In the genomic region with DNA sequence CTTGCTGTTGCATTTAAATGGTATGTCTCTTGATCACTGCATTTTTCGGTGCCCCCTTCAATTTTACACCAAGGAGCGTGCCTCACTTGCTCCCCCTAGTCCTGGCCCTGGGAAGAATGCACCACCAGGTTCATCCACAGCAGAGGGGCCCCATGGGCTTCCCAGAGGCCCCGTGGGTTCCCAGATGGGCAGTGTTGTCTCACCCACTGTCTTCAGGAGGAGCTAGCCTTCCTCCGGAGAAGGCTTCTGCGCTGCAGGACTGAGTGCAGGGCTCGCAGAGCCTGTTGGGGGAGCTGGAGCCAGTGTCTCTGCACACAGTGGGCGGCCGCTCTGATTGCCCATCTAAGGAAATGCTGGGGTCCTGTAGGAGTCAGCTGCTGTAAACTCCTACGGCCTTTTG, we compare ENCODE assay signal across 15 cellular contexts. TPM values are rescaled to one million over a fixed set of nuclear protein-coding genes. Genes with fewer than 3 reads are reported as not detected.
A peak's percentile ranks its signal among the peaks of the same experiment; 100 is the strongest.
DNase-seq lines count a peak whose midpoint lies in the region; ATAC-seq, FAIRE-seq and TF ChIP-seq lines count a peak whose summit lies in the region.
"Had no signal": no experiment of that assay in that cellular context is flagged by ENCODE, and none has a peak within 500 bp of the region (broad histone marks: within the 10 kb centered on the region; RNA-seq: fewer than 3 reads in every experiment).

No MANE protein-coding gene starts in this region.

- no peaks in the 10 kb centered on the region for H3K9me2 ChIP-seq in SK-N-SH

- H3K27ac ChIP-seq in K562 (ENCODE audit: extremely low read depth, low read depth, low read length) (no peak overlapping the region), SK-N-SH (ENCODE audit: low read depth in 2 of 2, low read length in 1 of 2) (no peak overlapping the region)

- no peak for TF ChIP-seq RAD21 in K562 (CRISPR knock-in tag; conservative IDR thresholded peaks at IDR 0.05 in 1 of 2, IDR thresholded peaks at IDR 0.05 in 1 of 2)
- TF ChIP-seq RAD21 in SK-N-SH (IDR thresholded peaks at IDR 0.05; ENCODE audit: low read length): no peak

- H4K20me1 ChIP-seq in K562 (replicated peaks; ENCODE audit: control insufficient read depth, insufficient read depth, low read length) (no peaks in the 10 kb centered on the region), SK-N-SH (ENCODE audit: insufficient read depth) (no peaks in the 10 kb centered on the region)

- no peak for TF ChIP-seq POLR2A in K562 (conservative IDR thresholded peaks at IDR 0.05)

- ATAC-seq in K562 (peak; percentile 61), left ventricle myocardium superior (peak; percentile 90)

- H3K36me3 ChIP-seq in K562 (ENCODE audit: control insufficient read depth, insufficient read depth, low read length) (no peaks in the 10 kb centered on the region), SK-N-SH (replicated peaks in 1 of 2; ENCODE audit: control insufficient read depth in 1 of 2, insufficient read depth in 2 of 2, low read length in 1 of 2) (no peaks in the 10 kb centered on the region)

- H3K4me1 ChIP-seq in K562 (replicated peaks in 1 of 2; ENCODE audit: control insufficient read depth in 2 of 2, insufficient read depth in 2 of 2, low read length in 2 of 2) (no peaks in the 10 kb centered on the region; a peak in 1 of 5 replicates), SK-N-SH (ENCODE audit: control insufficient read depth in 1 of 2, insufficient read depth in 2 of 2, low read depth in 1 of 2, low read length in 1 of 2) (no peaks in the 10 kb centered on the region; a peak in 1 of 4 replicates)

- TF ChIP-seq EP300 in K562 (IDR thresholded peaks at IDR 0.05; ENCODE audit: low read length): no peak
- no peak for TF ChIP-seq EP300 in SK-N-SH (IDR thresholded peaks at IDR 0.05; ENCODE audit: borderline replicate concordance in 1 of 2, low read depth in 1 of 2, low read length in 1 of 2)

- no peaks in the 10 kb centered on the region for H3K9me1 ChIP-seq in K562 (ENCODE audit: control insufficient read depth, insufficient read depth, low read length)

- 16% methylated on average over 9 of the region's 9 CpGs for WGBS in K562 (ENCODE audit: insufficient coverage, low coverage, missing lambda C conversion rate)
- WGBS in SK-N-SH (ENCODE audit: low lambda C conversion rate): 79% methylated on average over 8 of the region's 9 CpGs

- H3K4me2 ChIP-seq in K562 (ENCODE audit: insufficient read depth, low read length): no peak overlapping the region
- H3K4me2 ChIP-seq in SK-N-SH: no peak overlapping the region

- H3K9ac ChIP-seq in K562 (ENCODE audit: insufficient read depth in 1 of 2, low read depth in 2 of 2, low read length in 2 of 2) (no peak overlapping the region), SK-N-SH (no peak overlapping the region)

- in situ Hi-C loops in K562 (cut with MboI): no loop called here

- CTCF ChIA-PET in K562 (lab: Yijun Ruan, JAX; ENCODE audit: low intra/inter-chr PET ratio): interaction anchor here (0.8 kb wide), 1 partner anchor 109 kb away, joined by 4 read pairs; no protein-coding TSS in a partner anchor
- CTCF ChIA-PET in SK-N-SH (lab: Yijun Ruan, JAX): interaction anchor here (0.7 to 16.4 kb wide), 14 partner anchors 12 to 470 kb away, joined by 3 to 315 read pairs (median 6); a partner anchor contains a TSS

- intact Hi-C loops in K562 (cut with micrococcal nuclease): loop anchor here (5.0 kb wide), 1 partner anchor 315 kb away; a partner anchor contains a TSS
- intact Hi-C loops in left ventricle myocardium superior (cut with micrococcal nuclease): no loop called here
- intact Hi-C loops in posterior cingulate gyrus (cut with DNase I): loop anchor here (5.0 to 10.0 kb wide), 2 partner anchors 315 to 432 kb away; a partner anchor contains a TSS

- POLR2A ChIA-PET in K562 (lab: Yijun Ruan, JAX): no interaction called here
- POLR2A ChIA-PET in SK-N-SH (lab: Yijun Ruan, JAX): interaction anchor here (0.6 kb wide), 1 partner anchor 62 kb away, joined by 3 read pairs; no protein-coding TSS in a partner anchor

- H3K9me3 ChIP-seq in K562 (replicated peaks; ENCODE audit: control insufficient read depth, insufficient read depth, low read depth, low read length) (no peaks in the 10 kb centered on the region), SK-N-SH (no peaks in the 10 kb centered on the region)

- no peaks in the 10 kb centered on the region for H3F3A ChIP-seq in SK-N-SH (replicated peaks; ENCODE audit: insufficient read depth)

- TF ChIP-seq CTCF in GM12872 (IDR thresholded peaks at IDR 0.05; ENCODE audit: insufficient read depth, low read depth, low read length): 0 out of 3 replicates have a peak, but pooled peaks have one; percentile 20
- TF ChIP-seq CTCF in K562 (IDR thresholded peaks at IDR 0.05 in 2 of 3, conservative IDR thresholded peaks at IDR 0.05 in 1 of 3; ENCODE audit: insufficient read depth in 2 of 3, low read depth in 1 of 3, low read length in 3 of 3): peak; percentile 23 to 34 (median 29); a peak in 3 of 6 replicates
- no peak for TF ChIP-seq CTCF in SK-N-SH (IDR thresholded peaks at IDR 0.05)

- H3K79me2 ChIP-seq in K562 (ENCODE audit: control insufficient read depth, insufficient read depth, low read length): no peaks in the 10 kb centered on the region
- no peaks in the 10 kb centered on the region for H3K79me2 ChIP-seq in SK-N-SH (ENCODE audit: insufficient read depth)

- H2AFZ ChIP-seq in K562 (ENCODE audit: low read depth, low read length): no peak overlapping the region
- H2AFZ ChIP-seq in SK-N-SH (ENCODE audit: low read depth): no peak overlapping the region

- H3K27me3 ChIP-seq in K562 (ENCODE audit: control insufficient read depth in 2 of 2, insufficient read depth in 2 of 2, low read length in 2 of 2): peaks cover 21 to 32% of the 10 kb centered on the region in 2 experiments; a peak in 4 of 5 replicates
- no peaks in the 10 kb centered on the region for H3K27me3 ChIP-seq in SK-N-SH (ENCODE audit: insufficient read depth)

- no peak for FAIRE-seq in K562 (lab: Jason Lieb, UNC)
- FAIRE-seq: astrocyte had no signal

- H3K4me3 ChIP-seq in K562: no peak overlapping the region
- no peak overlapping the region for H3K4me3 ChIP-seq in SK-N-SH (ENCODE audit: low read depth in 2 of 2, low read length in 1 of 2)

- no TSS peak for BruUV-seq in K562 (replicated peaks; lab: Mats Ljungman, UMichigan)

- DNase-seq in K562 (ENCODE audit: extremely low read depth in 1 of 4, low spot score in 3 of 4) (no peak), left ventricle myocardium superior (peak; percentile 64), posterior cingulate gyrus (peak in 9 of 10 donors; percentile 16 to 92 (median 45)), CD1c-positive myeloid dendritic cell (ENCODE audit: extremely low spot score) (no peak), SK-N-SH (no peak), NCI-H524 treated with DMSO at 0.1 percent for 48 hours (lab: John Stamatoyannopoulos, UW) (no peak), hepatic stellate cell (ENCODE audit: low spot score) (no peak)
- DNase-seq: activated CD4-positive, CD25-positive, alpha-beta regulatory T cell treated with anti-CD3 and anti-CD28 coated beads, Interleukin-2, amount 50 U/mL, for 72 hours; CD4-positive, alpha-beta T cell; foreskin melanocyte; GOT3; NCI-H446; SHP77 treated with DMSO at 0.1 percent for 48 hours had no signal

TF ChIP-seq in K562, 482 proteins besides CTCF, POLR2A, EP300 and RAD21 (continues in another document):
- TF ChIP-seq FOXJ3 (CRISPR knock-in tag; IDR thresholded peaks at IDR 0.05) (no peak), DIDO1 (tag; IDR thresholded peaks at IDR 0.05; ENCODE audit: low read depth) (no peak)

TF ChIP-seq in SK-N-SH, 30 proteins besides CTCF, POLR2A, EP300 and RAD21 (continues in another document):
- no peak for TF ChIP-seq EZH2phosphoT487 (IDR thresholded peaks at IDR 0.05; ENCODE audit: borderline replicate concordance, low read depth)

RNA-seq across cellular contexts. Expression of a gene that starts 45.9 kb away (rescaled TPM):
- 15.1 and 30.6 TPM in 2 replicates for total RNA-seq in K562 (2011; cell fraction: chromatin; rRNA removed; ENCODE audit: low replicate concordance)
- total RNA-seq in K562 (2011; cell fraction: nucleolus; rRNA removed): 9.7 and 14.5 TPM in 2 replicates
- total RNA-seq in K562 (2011; cell fraction: nucleoplasm; rRNA removed): 12.2 and 21.1 TPM in 2 replicates
- total RNA-seq in K562 (2014; rRNA removed) (316 and 1,050 TPM in 2 replicates), K562 (2014; rRNA removed; fragmentation: Illumina TruSeq; extraction: Trizol) (43.0 and 52.0 TPM in 2 replicates), K562 (2015; rRNA removed; fragmentation: Illumina TruSeq; extraction: Trizol) (32.9 and 34.6 TPM in 2 replicates), K562 (2021) (66.9 and 77.6 TPM in 2 replicates), left ventricle myocardium superior (42.2 TPM)
- polyA plus RNA-seq in K562 (2011; rRNA removed) (58.3 and 73.7 TPM in 2 replicates), K562 (2014; fragmentation: Illumina TruSeq; extraction: Trizol) (38.2 and 47.6 TPM in 2 replicates), K562 (2014; fragmentation: Nextera tagmentation; extraction: Ambion mirVana) (10 to 100 TPM in 1 of 2 experiments, 1 to 10 TPM in 1; 9.2 to 10.6 TPM), K562 (2014; rRNA removed) (370 and 537 TPM in 2 replicates), SK-N-SH (2012; rRNA removed) (105 and 160 TPM in 2 replicates)
- 63.0 and 229 TPM in 2 replicates for polyA plus RNA-seq in K562 (2011; cell fraction: cytosol; rRNA removed)
- polyA plus RNA-seq in K562 (2011; cell fraction: nucleus; rRNA removed): 25.9 and 40.4 TPM in 2 replicates
- 34.3 and 43.5 TPM in 2 replicates for polyA plus RNA-seq in K562 (2012)
- 86.9 and 94.7 TPM in 2 replicates for polyA minus RNA-seq in K562 (2011; rRNA and poly(A)+ RNA removed)
- polyA minus RNA-seq in K562 (2011; cell fraction: cytosol; rRNA and poly(A)+ RNA removed): 37.8 and 44.7 TPM in 2 replicates
- polyA minus RNA-seq in K562 (2011; cell fraction: nucleus; rRNA and poly(A)+ RNA removed): 20.8 and 24.2 TPM in 2 replicates
- polyA plus RNA-seq in SK-N-SH (2012; cell fraction: cytosol; rRNA removed): 105 and 127 TPM in 2 replicates
- polyA plus RNA-seq in SK-N-SH (2012; cell fraction: nucleus; rRNA removed): 94.2 and 141 TPM in 2 replicates

Comparison
In these comparisons a context has a peak if more than half of its experiments do, and no peak if none do; other contexts are left out.
1. DNase-seq: peak in left ventricle myocardium superior (single experiment) and posterior cingulate gyrus (9 of 10); none in K562 (0 of 4), CD1c-positive myeloid dendritic cell (single experiment), SK-N-SH (single experiment), NCI-H524 treated with DMSO at 0.1 percent for 48 hours (single experiment) and hepatic stellate cell (single experiment).